In genomic region chrY:15805985-15806384, GRCh38 we compare ENCODE assay signal across 31 cellular contexts.
DNase-seq lines count a peak whose midpoint lies in the region; ATAC-seq, FAIRE-seq and TF ChIP-seq lines count a peak whose summit lies in the region.
"Had no signal": no experiment of that assay in that cellular context is flagged by ENCODE, and none has a peak within 500 bp of the region (broad histone marks: within the 10 kb centered on the region; RNA-seq: fewer than 3 reads in every experiment).

No MANE protein-coding gene starts in this region.

- H2AFZ ChIP-seq in HepG2 (ENCODE audit: low read length): no peak overlapping the region

- no peak overlapping the region for H3K27ac ChIP-seq in liver (ENCODE audit: low read depth in 1 of 2, low read length in 2 of 2)
- H3K27ac ChIP-seq in HepG2 (ENCODE audit: extremely low read length, insufficient read depth, low read length): no peak overlapping the region
- H3K27ac ChIP-seq: 22Rv1; A549; BLaER1; BLaER1 treated with 17β-estradiol and CSF1 and Interleukin-3, amounts not matched to agents 10 nM and 100 nM; C4-2B had no signal

- H3K27me3 ChIP-seq in liver (ENCODE audit: control insufficient read depth in 4 of 4, insufficient read depth in 4 of 4, low read length in 3 of 4) (no peaks in the 10 kb centered on the region), HepG2 (ENCODE audit: control insufficient read depth in 1 of 2, insufficient read depth in 2 of 2, low read length in 2 of 2) (no peaks in the 10 kb centered on the region)
- H3K27me3 ChIP-seq: BE2C; BLaER1; BLaER1 treated with 17β-estradiol and CSF1 and Interleukin-3, amounts not matched to agents 10 nM and 100 nM had no signal

- H3K4me3 ChIP-seq in liver (ENCODE audit: low read depth in 1 of 3, low read length in 3 of 3) (no peak overlapping the region), HepG2 (replicated peaks in 1 of 3; ENCODE audit: insufficient read depth in 1 of 3, low read depth in 2 of 3, low read length in 3 of 3) (no peak overlapping the region)
- H3K4me3 ChIP-seq: A549; BLaER1; BLaER1 treated with 17β-estradiol and CSF1 and Interleukin-3, amounts not matched to agents 10 nM and 100 nM had no signal

- intact Hi-C loops in HepG2 (cut with micrococcal nuclease; ENCODE audit: unreplicated experiment): no loop called here

- BruUV-seq in HepG2 (replicated peaks; lab: Mats Ljungman, UMichigan): no TSS peak

- no peak for DNase-seq in HepG2 (ENCODE audit: low spot score)
- no peak for DNase-seq in left lobe of liver (ENCODE audit: low spot score)
- no peak for DNase-seq in NCI-H446 treated with DMSO at 0.1 percent for 48 hours (lab: John Stamatoyannopoulos, UW)
- DNase-seq: 8988T; ACHN; AML-193; BE2C; C1 segment of cervical spinal cord; Caco-2; Calu3; CD4-positive, alpha-beta memory T cell; CD4-positive, alpha-beta T cell; CD4-positive, CD25-positive, alpha-beta regulatory T cell; CD8-positive, alpha-beta memory T cell; CD8-positive, alpha-beta T cell; COR-L47; DMS 273 treated with DMSO at 0.1 percent for 48 hours; DMS153; DMS53; DMS79; DMS79 treated with DMSO at 0.1 percent for 48 hours; DND-41; EL had no signal

- no peak for TF ChIP-seq POLR2A in HepG2 (IDR thresholded peaks at IDR 0.05; ENCODE audit: insufficient read depth in 1 of 2, low read depth in 2 of 2, low read length in 2 of 2)

- TF ChIP-seq EP300 in HepG2 (IDR thresholded peaks at IDR 0.05; ENCODE audit: low read depth in 2 of 2, low read length in 2 of 2) (no peak), HepG2 (CRISPR knock-in tag; IDR thresholded peaks at IDR 0.05; ENCODE audit: borderline replicate concordance) (no peak)

- H3K9me3 ChIP-seq in liver (ENCODE audit: control insufficient read depth in 4 of 4, low read length in 3 of 4) (no peaks in the 10 kb centered on the region), HepG2 (ENCODE audit: low read length) (peaks cover 47% of the 10 kb centered on the region; the same call in 1 of the 2 replicates)
- H3K9me3 ChIP-seq: A549; BE2C; BLaER1; BLaER1 treated with 17β-estradiol and CSF1 and Interleukin-3, amounts not matched to agents 10 nM and 100 nM; Caco-2 had no signal

- H3K4me2 ChIP-seq in HepG2 (ENCODE audit: low read depth, low read length): no peak overlapping the region
- H3K4me2 ChIP-seq: A549; BLaER1; BLaER1 treated with 17β-estradiol and CSF1 and Interleukin-3, amounts not matched to agents 10 nM and 100 nM had no signal

- ATAC-seq in HepG2 (no peak), left lobe of liver (peak; percentile 93)
- ATAC-seq: A549; CD8-positive, alpha-beta T cell had no signal

- TF ChIP-seq CTCF in liver (IDR thresholded peaks at IDR 0.05; ENCODE audit: low read depth, low read length, missing input control) (no peak), HepG2 (CRISPR knock-in tag; IDR thresholded peaks at IDR 0.05) (no peak)

- CTCF ChIA-PET in HepG2 (lab: Yijun Ruan, JAX; ENCODE audit: low intra/inter-chr PET ratio, low total read pairs): no interaction called here

- in situ Hi-C loops in HepG2 (cut with HindIII; ENCODE audit: extremely low pct_ligation_motif_present, low pct_unique_long_range_greater_than_20kb): no loop called here

- no peak for FAIRE-seq in HepG2 (lab: Jason Lieb, UNC)
- FAIRE-seq: A204.1, A549, D721Med had no signal

- H3K9ac ChIP-seq in liver (ENCODE audit: low read depth in 1 of 2, low read length in 2 of 2) (no peak overlapping the region), HepG2 (ENCODE audit: insufficient read depth, low read depth, low read length) (no peak overlapping the region)
- H3K9ac ChIP-seq: BLaER1; BLaER1 treated with 17β-estradiol and CSF1 and Interleukin-3, amounts not matched to agents 10 nM and 100 nM had no signal

- POLR2A ChIA-PET in HepG2 (lab: Yijun Ruan, JAX): no interaction called here

- no peaks in the 10 kb centered on the region for H4K20me1 ChIP-seq in HepG2 (ENCODE audit: insufficient read depth, low read length)
- H4K20me1 ChIP-seq: BLaER1; BLaER1 treated with 17β-estradiol and CSF1 and Interleukin-3, amounts not matched to agents 10 nM and 100 nM had no signal

- no peaks in the 10 kb centered on the region for H3K4me1 ChIP-seq in liver (ENCODE audit: control insufficient read depth in 4 of 4, insufficient read depth in 4 of 4, low read length in 3 of 4)
- no peaks in the 10 kb centered on the region for H3K4me1 ChIP-seq in HepG2 (ENCODE audit: insufficient read depth, low read length)
- H3K4me1 ChIP-seq: A549; BE2C; BLaER1; BLaER1 treated with 17β-estradiol and CSF1 and Interleukin-3, amounts not matched to agents 10 nM and 100 nM; Caco-2 had no signal

- H3K36me3 ChIP-seq in liver (ENCODE audit: control insufficient read depth in 4 of 4, insufficient read depth in 3 of 4, low read depth in 1 of 4, low read length in 3 of 4) (no peaks in the 10 kb centered on the region), HepG2 (replicated peaks in 1 of 2; ENCODE audit: control insufficient read depth in 1 of 2, insufficient read depth in 2 of 2, low read length in 2 of 2) (no peaks in the 10 kb centered on the region)
- H3K36me3 ChIP-seq: BE2C; BLaER1; BLaER1 treated with 17β-estradiol and CSF1 and Interleukin-3, amounts not matched to agents 10 nM and 100 nM had no signal

- peak in 1 of 2 donors; percentile 57 for TF ChIP-seq RAD21 in liver (IDR thresholded peaks at IDR 0.05)
- TF ChIP-seq RAD21 in HepG2 (CRISPR knock-in tag; IDR thresholded peaks at IDR 0.05): no peak

- no peaks in the 10 kb centered on the region for H3K79me2 ChIP-seq in HepG2 (ENCODE audit: insufficient read depth, low read length)

TF ChIP-seq in liver, 16 proteins besides CTCF, POLR2A, EP300 and RAD21 (continues in another document):
- peak; percentile 35 for TF ChIP-seq ZBTB33 (IDR thresholded peaks at IDR 0.05)
- TF ChIP-seq MAX (IDR thresholded peaks at IDR 0.05): peak; percentile 76
- peak in 1 of 2 donors; percentile 86 for TF ChIP-seq JUND (IDR thresholded peaks at IDR 0.05)
- TF ChIP-seq HNF4A (conservative IDR thresholded peaks at IDR 0.05): peak in 1 of 2 donors; percentile 70
- TF ChIP-seq EGR1 (IDR thresholded peaks at IDR 0.05; ENCODE audit: low read depth in 2 of 2): no peak
- peak in 1 of 2 donors; percentile 88 for TF ChIP-seq RXRA (IDR thresholded peaks at IDR 0.05)

TF ChIP-seq in HepG2, 621 proteins besides CTCF, POLR2A, EP300 and RAD21:
- TF ChIP-seq ZFP41 (CRISPR knock-in tag; IDR thresholded peaks at IDR 0.05; ENCODE audit: borderline replicate concordance) (no peak), KLF16 (CRISPR knock-in tag; IDR thresholded peaks at IDR 0.05) (no peak), MTA3 (CRISPR knock-in tag; IDR thresholded peaks at IDR 0.05) (no peak), ZNF251 (CRISPR knock-in tag; IDR thresholded peaks at IDR 0.05) (no peak), HBP1 (CRISPR knock-in tag; IDR thresholded peaks at IDR 0.05; ENCODE audit: low read depth) (no peak), KAT8 (CRISPR knock-in tag; IDR thresholded peaks at IDR 0.05) (no peak), TRIM24 (CRISPR knock-in tag; IDR thresholded peaks at IDR 0.05) (no peak), HNRNPLL (IDR thresholded peaks at IDR 0.05; ENCODE audit: low read depth, low read length, poor library complexity, severe bottlenecking) (no peak), ELF3 (CRISPR knock-in tag; IDR thresholded peaks at IDR 0.05) (no peak), ZNF687 (CRISPR knock-in tag; IDR thresholded peaks at IDR 0.05) (no peak), ZNF180 (CRISPR knock-in tag; IDR thresholded peaks at IDR 0.05; ENCODE audit: borderline replicate concordance, low read depth) (no peak)
TF ChIP-seq in HepG2: peak in this region for 0.
